ENCODE assay signal across 1 cellular context in the genomic region with DNA sequence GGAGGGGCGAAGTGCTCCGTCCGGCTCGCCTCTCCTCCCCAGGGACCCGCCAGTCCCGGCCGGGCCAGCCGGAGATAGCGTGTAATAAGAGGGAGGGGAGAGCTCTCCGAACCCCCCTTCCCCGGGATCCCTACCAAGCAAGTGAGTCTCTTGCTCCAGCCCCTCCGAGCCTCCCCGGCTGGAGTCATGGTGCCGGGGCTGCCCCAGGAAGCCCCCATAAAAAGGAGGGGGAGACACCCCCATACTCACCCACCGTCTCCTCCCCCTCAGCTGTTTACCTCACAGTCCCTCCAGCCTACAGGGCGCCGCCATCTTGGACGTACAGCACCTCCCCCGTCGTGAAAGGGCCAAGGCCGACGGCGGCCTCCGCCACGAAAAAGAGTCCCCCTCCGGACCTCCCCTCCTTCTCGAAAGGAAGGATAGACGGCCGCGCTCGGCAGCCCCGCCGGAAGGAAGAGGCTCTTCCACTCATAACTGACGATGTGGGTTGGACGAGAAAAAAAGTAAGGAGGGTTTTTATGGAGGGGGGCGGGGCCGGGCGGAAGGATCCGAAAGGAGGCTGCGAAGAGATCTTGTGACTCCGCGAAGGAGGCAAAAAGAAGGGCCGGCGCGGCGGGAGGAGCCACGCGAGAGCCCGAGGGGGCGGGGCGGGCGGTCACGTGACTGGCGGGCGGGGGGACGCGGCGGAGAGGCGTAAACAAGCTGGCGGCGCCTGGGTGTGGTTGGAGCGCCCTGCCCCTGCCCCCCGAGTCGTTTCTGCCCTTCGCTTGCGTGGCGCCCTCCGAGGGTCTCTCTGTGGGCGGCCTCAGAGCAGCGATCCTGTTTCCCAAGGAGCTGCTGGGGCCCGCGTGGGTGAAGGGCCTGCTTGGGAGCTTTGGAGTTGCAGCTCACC.
TF ChIP-seq lines count a peak whose summit lies in the region.

A gene (minus strand): TSS at position 323 of the 892 bp plus-strand sequence. CDS start 15,744 bp downstream, outside the sequence.

TF ChIP-seq in HepG2, 621 proteins besides CTCF, POLR2A, EP300 and RAD21 (continued from another document and continues in another):
- TF ChIP-seq, protein P1, sequence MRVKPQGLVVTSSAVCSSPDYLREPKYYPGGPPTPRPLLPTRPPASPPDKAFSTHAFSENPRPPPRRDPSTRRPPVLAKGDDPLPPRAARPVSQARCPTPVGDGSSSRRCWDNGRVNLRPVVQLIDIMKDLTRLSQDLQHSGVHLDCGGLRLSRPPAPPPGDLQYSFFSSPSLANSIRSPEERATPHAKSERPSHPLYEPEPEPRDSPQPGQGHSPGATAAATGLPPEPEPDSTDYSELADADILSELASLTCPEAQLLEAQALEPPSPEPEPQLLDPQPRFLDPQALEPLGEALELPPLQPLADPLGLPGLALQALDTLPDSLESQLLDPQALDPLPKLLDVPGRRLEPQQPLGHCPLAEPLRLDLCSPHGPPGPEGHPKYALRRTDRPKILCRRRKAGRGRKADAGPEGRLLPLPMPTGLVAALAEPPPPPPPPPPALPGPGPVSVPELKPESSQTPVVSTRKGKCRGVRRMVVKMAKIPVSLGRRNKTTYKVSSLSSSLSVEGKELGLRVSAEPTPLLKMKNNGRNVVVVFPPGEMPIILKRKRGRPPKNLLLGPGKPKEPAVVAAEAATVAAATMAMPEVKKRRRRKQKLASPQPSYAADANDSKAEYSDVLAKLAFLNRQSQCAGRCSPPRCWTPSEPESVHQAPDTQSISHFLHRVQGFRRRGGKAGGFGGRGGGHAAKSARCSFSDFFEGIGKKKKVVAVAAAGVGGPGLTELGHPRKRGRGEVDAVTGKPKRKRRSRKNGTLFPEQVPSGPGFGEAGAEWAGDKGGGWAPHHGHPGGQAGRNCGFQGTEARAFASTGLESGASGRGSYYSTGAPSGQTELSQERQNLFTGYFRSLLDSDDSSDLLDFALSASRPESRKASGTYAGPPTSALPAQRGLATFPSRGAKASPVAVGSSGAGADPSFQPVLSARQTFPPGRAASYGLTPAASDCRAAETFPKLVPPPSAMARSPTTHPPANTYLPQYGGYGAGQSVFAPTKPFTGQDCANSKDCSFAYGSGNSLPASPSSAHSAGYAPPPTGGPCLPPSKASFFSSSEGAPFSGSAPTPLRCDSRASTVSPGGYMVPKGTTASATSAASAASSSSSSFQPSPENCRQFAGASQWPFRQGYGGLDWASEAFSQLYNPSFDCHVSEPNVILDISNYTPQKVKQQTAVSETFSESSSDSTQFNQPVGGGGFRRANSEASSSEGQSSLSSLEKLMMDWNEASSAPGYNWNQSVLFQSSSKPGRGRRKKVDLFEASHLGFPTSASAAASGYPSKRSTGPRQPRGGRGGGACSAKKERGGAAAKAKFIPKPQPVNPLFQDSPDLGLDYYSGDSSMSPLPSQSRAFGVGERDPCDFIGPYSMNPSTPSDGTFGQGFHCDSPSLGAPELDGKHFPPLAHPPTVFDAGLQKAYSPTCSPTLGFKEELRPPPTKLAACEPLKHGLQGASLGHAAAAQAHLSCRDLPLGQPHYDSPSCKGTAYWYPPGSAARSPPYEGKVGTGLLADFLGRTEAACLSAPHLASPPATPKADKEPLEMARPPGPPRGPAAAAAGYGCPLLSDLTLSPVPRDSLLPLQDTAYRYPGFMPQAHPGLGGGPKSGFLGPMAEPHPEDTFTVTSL (CRISPR knock-in tag; IDR thresholded peaks at IDR 0.05; ENCODE audit: borderline replicate concordance) = peak; percentile 54; the same call in 1 of the 2 replicates
- TF ChIP-seq, protein P2, sequence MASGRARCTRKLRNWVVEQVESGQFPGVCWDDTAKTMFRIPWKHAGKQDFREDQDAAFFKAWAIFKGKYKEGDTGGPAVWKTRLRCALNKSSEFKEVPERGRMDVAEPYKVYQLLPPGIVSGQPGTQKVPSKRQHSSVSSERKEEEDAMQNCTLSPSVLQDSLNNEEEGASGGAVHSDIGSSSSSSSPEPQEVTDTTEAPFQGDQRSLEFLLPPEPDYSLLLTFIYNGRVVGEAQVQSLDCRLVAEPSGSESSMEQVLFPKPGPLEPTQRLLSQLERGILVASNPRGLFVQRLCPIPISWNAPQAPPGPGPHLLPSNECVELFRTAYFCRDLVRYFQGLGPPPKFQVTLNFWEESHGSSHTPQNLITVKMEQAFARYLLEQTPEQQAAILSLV (CRISPR knock-in tag; IDR thresholded peaks at IDR 0.05; ENCODE audit: borderline replicate concordance) = peak; percentile 76
- TF ChIP-seq, protein P3, sequence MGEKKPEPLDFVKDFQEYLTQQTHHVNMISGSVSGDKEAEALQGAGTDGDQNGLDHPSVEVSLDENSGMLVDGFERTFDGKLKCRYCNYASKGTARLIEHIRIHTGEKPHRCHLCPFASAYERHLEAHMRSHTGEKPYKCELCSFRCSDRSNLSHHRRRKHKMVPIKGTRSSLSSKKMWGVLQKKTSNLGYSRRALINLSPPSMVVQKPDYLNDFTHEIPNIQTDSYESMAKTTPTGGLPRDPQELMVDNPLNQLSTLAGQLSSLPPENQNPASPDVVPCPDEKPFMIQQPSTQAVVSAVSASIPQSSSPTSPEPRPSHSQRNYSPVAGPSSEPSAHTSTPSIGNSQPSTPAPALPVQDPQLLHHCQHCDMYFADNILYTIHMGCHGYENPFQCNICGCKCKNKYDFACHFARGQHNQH (CRISPR knock-in tag; IDR thresholded peaks at IDR 0.05) = peak; percentile 73; the same call in 1 of the 2 replicates
- TF ChIP-seq RBFOX2 (IDR thresholded peaks at IDR 0.05; ENCODE audit: low read depth, low read length) (peak; percentile 83), ZNF781 (CRISPR knock-in tag; IDR thresholded peaks at IDR 0.05; ENCODE audit: borderline replicate concordance, not compliant biosample characterization) (peak; percentile 60), BRD4 (CRISPR knock-in tag; IDR thresholded peaks at IDR 0.05) (peak; percentile 78), ZNF431 (CRISPR knock-in tag; IDR thresholded peaks at IDR 0.05; ENCODE audit: borderline replicate concordance, low read depth) (no peak), ZBTB3 (CRISPR knock-in tag; IDR thresholded peaks at IDR 0.05; ENCODE audit: borderline replicate concordance, low read depth) (no peak), ZNF260 (CRISPR knock-in tag; IDR thresholded peaks at IDR 0.05; ENCODE audit: borderline replicate concordance, low read depth) (no peak), KLF16 (CRISPR knock-in tag; IDR thresholded peaks at IDR 0.05) (peak; percentile 75 to 98; a peak in 3 of 4 replicates), ZNF383 (CRISPR knock-in tag; IDR thresholded peaks at IDR 0.05; ENCODE audit: borderline replicate concordance) (no peak), SOX6 (IDR thresholded peaks at IDR 0.05) (no peak), SOX6 (CRISPR knock-in tag; IDR thresholded peaks at IDR 0.05) (peak; percentile 50; the same call in 1 of the 2 replicates), ZSCAN31 (CRISPR knock-in tag; IDR thresholded peaks at IDR 0.05; ENCODE audit: low read depth) (peak; percentile 95), XBP1 (CRISPR knock-in tag; IDR thresholded peaks at IDR 0.05) (no peak), RCOR2 (CRISPR knock-in tag; IDR thresholded peaks at IDR 0.05) (no peak), HNF4A (CRISPR knock-in tag; IDR thresholded peaks at IDR 0.05) (no peak; the same call in 1 of the 2 replicates), KDM5A (IDR thresholded peaks at IDR 0.05; ENCODE audit: borderline replicate concordance, low read length) (peak; percentile 89), ZNF10 (CRISPR knock-in tag; IDR thresholded peaks at IDR 0.05; ENCODE audit: borderline replicate concordance, low read depth) (no peak), SIN3B (IDR thresholded peaks at IDR 0.05; ENCODE audit: low read length) (peak; percentile 70; the same call in 1 of the 2 replicates), ZMAT3 (CRISPR knock-in tag; conservative IDR thresholded peaks at IDR 0.05) (peak; percentile 58; the same call in 1 of the 2 replicates), ZNF75D (CRISPR knock-in tag; IDR thresholded peaks at IDR 0.05; ENCODE audit: borderline replicate concordance) (no peak), ZNF30 (CRISPR knock-in tag; IDR thresholded peaks at IDR 0.05) (no peak), MAFK (conservative IDR thresholded peaks at IDR 0.05 in 1 of 2, IDR thresholded peaks at IDR 0.05 in 1 of 2; ENCODE audit: low read length in 2 of 2) (no peak), ZNF180 (CRISPR knock-in tag; IDR thresholded peaks at IDR 0.05; ENCODE audit: borderline replicate concordance, low read depth) (no peak), FOXA3 (CRISPR knock-in tag; IDR thresholded peaks at IDR 0.05) (peak; percentile 56), REL (CRISPR knock-in tag; conservative IDR thresholded peaks at IDR 0.05) (no peak), DNMT3B (CRISPR knock-in tag; conservative IDR thresholded peaks at IDR 0.05) (peak; percentile 71; the same call in 1 of the 2 replicates), FOSL2 (CRISPR knock-in tag; IDR thresholded peaks at IDR 0.05) (peak; percentile 40), SOX5 (CRISPR knock-in tag; IDR thresholded peaks at IDR 0.05; ENCODE audit: borderline replicate concordance) (no peak), ZNF567 (CRISPR knock-in tag; IDR thresholded peaks at IDR 0.05; ENCODE audit: borderline replicate concordance) (no peak)
- TF ChIP-seq, protein P4, sequence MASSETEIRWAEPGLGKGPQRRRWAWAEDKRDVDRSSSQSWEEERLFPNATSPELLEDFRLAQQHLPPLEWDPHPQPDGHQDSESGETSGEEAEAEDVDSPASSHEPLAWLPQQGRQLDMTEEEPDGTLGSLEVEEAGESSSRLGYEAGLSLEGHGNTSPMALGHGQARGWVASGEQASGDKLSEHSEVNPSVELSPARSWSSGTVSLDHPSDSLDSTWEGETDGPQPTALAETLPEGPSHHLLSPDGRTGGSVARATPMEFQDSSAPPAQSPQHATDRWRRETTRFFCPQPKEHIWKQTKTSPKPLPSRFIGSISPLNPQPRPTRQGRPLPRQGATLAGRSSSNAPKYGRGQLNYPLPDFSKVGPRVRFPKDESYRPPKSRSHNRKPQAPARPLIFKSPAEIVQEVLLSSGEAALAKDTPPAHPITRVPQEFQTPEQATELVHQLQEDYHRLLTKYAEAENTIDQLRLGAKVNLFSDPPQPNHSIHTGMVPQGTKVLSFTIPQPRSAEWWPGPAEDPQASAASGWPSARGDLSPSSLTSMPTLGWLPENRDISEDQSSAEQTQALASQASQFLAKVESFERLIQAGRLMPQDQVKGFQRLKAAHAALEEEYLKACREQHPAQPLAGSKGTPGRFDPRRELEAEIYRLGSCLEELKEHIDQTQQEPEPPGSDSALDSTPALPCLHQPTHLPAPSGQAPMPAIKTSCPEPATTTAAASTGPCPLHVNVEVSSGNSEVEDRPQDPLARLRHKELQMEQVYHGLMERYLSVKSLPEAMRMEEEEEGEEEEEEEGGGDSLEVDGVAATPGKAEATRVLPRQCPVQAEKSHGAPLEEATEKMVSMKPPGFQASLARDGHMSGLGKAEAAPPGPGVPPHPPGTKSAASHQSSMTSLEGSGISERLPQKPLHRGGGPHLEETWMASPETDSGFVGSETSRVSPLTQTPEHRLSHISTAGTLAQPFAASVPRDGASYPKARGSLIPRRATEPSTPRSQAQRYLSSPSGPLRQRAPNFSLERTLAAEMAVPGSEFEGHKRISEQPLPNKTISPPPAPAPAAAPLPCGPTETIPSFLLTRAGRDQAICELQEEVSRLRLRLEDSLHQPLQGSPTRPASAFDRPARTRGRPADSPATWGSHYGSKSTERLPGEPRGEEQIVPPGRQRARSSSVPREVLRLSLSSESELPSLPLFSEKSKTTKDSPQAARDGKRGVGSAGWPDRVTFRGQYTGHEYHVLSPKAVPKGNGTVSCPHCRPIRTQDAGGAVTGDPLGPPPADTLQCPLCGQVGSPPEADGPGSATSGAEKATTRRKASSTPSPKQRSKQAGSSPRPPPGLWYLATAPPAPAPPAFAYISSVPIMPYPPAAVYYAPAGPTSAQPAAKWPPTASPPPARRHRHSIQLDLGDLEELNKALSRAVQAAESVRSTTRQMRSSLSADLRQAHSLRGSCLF (CRISPR knock-in tag; IDR thresholded peaks at IDR 0.05; ENCODE audit: borderline replicate concordance) = no peak
- TF ChIP-seq, protein P5, sequence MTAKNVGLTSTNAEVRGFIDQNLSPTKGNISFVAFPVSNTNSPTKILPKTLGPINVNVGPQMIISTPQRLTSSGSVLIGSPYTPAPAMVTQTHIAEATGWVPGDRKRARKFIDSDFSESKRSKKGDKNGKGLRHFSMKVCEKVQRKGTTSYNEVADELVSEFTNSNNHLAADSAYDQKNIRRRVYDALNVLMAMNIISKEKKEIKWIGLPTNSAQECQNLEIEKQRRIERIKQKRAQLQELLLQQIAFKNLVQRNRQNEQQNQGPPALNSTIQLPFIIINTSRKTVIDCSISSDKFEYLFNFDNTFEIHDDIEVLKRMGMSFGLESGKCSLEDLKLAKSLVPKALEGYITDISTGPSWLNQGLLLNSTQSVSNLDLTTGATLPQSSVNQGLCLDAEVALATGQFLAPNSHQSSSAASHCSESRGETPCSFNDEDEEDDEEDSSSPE (CRISPR knock-in tag; IDR thresholded peaks at IDR 0.05) = no peak; the same call in 1 of the 2 replicates
- TF ChIP-seq, protein P6, sequence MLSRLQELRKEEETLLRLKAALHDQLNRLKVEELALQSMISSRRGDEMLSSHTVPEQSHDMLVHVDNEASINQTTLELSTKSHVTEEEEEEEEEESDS (CRISPR knock-in tag; IDR thresholded peaks at IDR 0.05; ENCODE audit: borderline replicate concordance) = no peak
- TF ChIP-seq, protein P7, sequence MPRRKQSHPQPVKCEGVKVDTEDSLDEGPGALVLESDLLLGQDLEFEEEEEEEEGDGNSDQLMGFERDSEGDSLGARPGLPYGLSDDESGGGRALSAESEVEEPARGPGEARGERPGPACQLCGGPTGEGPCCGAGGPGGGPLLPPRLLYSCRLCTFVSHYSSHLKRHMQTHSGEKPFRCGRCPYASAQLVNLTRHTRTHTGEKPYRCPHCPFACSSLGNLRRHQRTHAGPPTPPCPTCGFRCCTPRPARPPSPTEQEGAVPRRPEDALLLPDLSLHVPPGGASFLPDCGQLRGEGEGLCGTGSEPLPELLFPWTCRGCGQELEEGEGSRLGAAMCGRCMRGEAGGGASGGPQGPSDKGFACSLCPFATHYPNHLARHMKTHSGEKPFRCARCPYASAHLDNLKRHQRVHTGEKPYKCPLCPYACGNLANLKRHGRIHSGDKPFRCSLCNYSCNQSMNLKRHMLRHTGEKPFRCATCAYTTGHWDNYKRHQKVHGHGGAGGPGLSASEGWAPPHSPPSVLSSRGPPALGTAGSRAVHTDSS (CRISPR knock-in tag; conservative IDR thresholded peaks at IDR 0.05) = no peak
- TF ChIP-seq, protein P8, sequence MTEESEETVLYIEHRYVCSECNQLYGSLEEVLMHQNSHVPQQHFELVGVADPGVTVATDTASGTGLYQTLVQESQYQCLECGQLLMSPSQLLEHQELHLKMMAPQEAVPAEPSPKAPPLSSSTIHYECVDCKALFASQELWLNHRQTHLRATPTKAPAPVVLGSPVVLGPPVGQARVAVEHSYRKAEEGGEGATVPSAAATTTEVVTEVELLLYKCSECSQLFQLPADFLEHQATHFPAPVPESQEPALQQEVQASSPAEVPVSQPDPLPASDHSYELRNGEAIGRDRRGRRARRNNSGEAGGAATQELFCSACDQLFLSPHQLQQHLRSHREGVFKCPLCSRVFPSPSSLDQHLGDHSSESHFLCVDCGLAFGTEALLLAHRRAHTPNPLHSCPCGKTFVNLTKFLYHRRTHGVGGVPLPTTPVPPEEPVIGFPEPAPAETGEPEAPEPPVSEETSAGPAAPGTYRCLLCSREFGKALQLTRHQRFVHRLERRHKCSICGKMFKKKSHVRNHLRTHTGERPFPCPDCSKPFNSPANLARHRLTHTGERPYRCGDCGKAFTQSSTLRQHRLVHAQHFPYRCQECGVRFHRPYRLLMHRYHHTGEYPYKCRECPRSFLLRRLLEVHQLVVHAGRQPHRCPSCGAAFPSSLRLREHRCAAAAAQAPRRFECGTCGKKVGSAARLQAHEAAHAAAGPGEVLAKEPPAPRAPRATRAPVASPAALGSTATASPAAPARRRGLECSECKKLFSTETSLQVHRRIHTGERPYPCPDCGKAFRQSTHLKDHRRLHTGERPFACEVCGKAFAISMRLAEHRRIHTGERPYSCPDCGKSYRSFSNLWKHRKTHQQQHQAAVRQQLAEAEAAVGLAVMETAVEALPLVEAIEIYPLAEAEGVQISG (CRISPR knock-in tag; IDR thresholded peaks at IDR 0.05) = peak; percentile 80
